In genomic region chr7:87933953-87934698, GRCh38 we compare ENCODE assay signal across 8 cellular contexts. TPM values are rescaled to one million over a fixed set of nuclear protein-coding genes. Genes with fewer than 3 reads are reported as not detected.
DNase-seq lines count a peak whose midpoint lies in the region; ATAC-seq and TF ChIP-seq lines count a peak whose summit lies in the region.

Gene ADAM22, plus strand, starts transcription at chr7:87934251. Its CDS starts 215 bp downstream, at chr7:87934466.

- TF ChIP-seq POLR2A in GM15510 (IDR thresholded peaks at IDR 0.05; ENCODE audit: borderline replicate concordance, extremely low read depth, insufficient read length) = peak; percentile 90
- TF ChIP-seq POLR2A in vagina (IDR thresholded peaks at IDR 0.05) = peak in 1 of 2 donors; percentile 29

- WGBS in right cardiac atrium = under 1% methylated on average over 70 of the region's 70 CpGs

- H3K9me3 ChIP-seq in right cardiac atrium (ENCODE audit: control insufficient read depth, low read length) (no peaks in the 10 kb centered on the region), vagina (no peaks in the 10 kb centered on the region)

- DNase-seq in NCI-H1436 treated with DMSO at 0.1 percent for 48 hours (lab: John Stamatoyannopoulos, UW) = peak; percentile 72
- peak; percentile 53 to 84 (median 63) for DNase-seq in T-helper 1 cell
- DNase-seq in right cardiac atrium = peak; percentile 82 to 92 (median 91)
- peak; percentile 97 for DNase-seq in putamen (ENCODE audit: low spot score)
- DNase-seq in vagina (ENCODE audit: extremely low spot score in 2 of 2) = peak in 1 of 2 donors; percentile 89

- no peak for TF ChIP-seq CTCF in vagina (IDR thresholded peaks at IDR 0.05)

- H3K4me1 ChIP-seq in right cardiac atrium (ENCODE audit: control insufficient read depth, insufficient read depth, low read length) (no peaks in the 10 kb centered on the region), vagina (peaks cover 8% of the 10 kb centered on the region)

- intact Hi-C loops in right cardiac atrium (cut with DNase I) (no loop called here), vagina (cut with DNase I) (no loop called here)

- H3K27me3 ChIP-seq in right cardiac atrium (ENCODE audit: control insufficient read depth, insufficient read depth) (no peaks in the 10 kb centered on the region), vagina (no peaks in the 10 kb centered on the region)

- peak within 1 kb of the TSS; percentile 56 for H3K4me3 ChIP-seq in right cardiac atrium (ENCODE audit: low read length)
- peak within 1 kb of the TSS; percentile 70 to 82 for H3K4me3 ChIP-seq in vagina

- H3K27ac ChIP-seq in angular gyrus (ENCODE audit: low read depth, low read length) (peak within 1 kb of the TSS; percentile 86), right cardiac atrium (ENCODE audit: low read length) (no peak within 1 kb of the TSS), vagina (peak within 1 kb of the TSS; percentile 50)

- peak; percentile 97 for ATAC-seq in HG02870 (IDR thresholded peaks at IDR 0.05; ENCODE audit: unreplicated experiment)
- peak; percentile 99 to 100 for ATAC-seq in right cardiac atrium

- H3K36me3 ChIP-seq in vagina = no peaks in the 10 kb centered on the region

RNA-seq across cellular contexts. Expression of gene ADAM22, which starts in this region (rescaled TPM):
- total RNA-seq in right cardiac atrium (1 to 10 TPM; 2.5 to 5.6 (median 3.9) TPM), vagina (6.1 TPM)
- polyA plus RNA-seq in right cardiac atrium = 0.57 TPM
